Comparison of ENCODE assay signal across 14 cellular contexts in the genomic region with DNA sequence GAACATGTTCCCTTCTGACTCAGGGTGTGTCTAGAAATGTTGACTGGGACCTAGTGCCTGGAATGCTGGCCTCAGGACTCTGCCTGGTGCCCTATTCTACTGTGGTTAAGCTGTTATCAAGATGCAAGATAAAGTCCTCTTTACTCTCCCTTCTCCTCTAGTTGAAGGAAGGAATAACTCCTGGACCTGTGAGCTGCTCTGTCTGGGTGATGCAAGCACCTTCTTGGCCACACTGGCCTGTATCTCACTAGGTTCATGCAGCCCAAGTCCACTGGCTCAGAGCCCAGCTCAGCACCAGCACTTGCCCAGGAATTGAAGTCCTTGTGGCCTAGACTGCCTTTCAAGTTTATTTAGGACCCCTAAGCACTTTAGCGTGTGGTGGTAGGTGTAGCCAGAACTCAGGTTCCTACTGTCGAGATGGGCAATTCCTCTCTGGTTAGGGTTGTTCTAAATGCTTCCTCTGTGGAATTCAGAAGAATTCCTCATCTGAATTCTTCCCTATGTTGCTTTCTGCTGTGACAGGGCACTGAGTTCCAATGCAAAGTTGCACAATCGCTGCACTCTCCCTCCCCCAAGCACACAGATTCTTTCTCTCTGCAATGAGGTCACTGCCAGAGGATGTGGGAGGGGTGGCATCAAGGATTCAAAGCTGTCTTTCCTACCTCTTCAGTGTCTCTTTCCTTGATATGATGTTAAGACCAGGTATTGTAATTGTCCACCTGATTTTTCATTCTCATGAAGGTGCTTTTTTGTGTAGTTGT. TPM values are rescaled to one million over a fixed set of nuclear protein-coding genes. Genes with fewer than 3 reads are reported as not detected.
DNase-seq lines count a peak whose midpoint lies in the region; ATAC-seq and TF ChIP-seq lines count a peak whose summit lies in the region.
"Had no signal": no experiment of that assay in that cellular context is flagged by ENCODE, and none has a peak within 500 bp of the region (broad histone marks: within the 10 kb centered on the region; RNA-seq: fewer than 3 reads in every experiment).

No MANE protein-coding gene starts in this region.

- peak in 7 of 8 donors; percentile 28 to 90 (median 67) for ATAC-seq in heart right ventricle
- ATAC-seq in gastrocnemius medialis, result peak; percentile 88 to 89
- ATAC-seq in activated naive CD8-positive, alpha-beta T cell treated with anti-CD3 and anti-CD28 coated beads, Interleukin-2, amount 50 U/mL, for 24 hours, result no peak

- peak; percentile 81 for DNase-seq in HCEC 1CT
- DNase-seq in amniotic stem cell (lab: John Stamatoyannopoulos, UW), result peak; percentile 27
- DNase-seq in heart right ventricle, result peak in 1 of 2 donors; percentile 42
- DNase-seq in gastrocnemius medialis, result peak; percentile 33 to 59
- no peak for DNase-seq in NCI-H82 treated with DMSO at 0.1 percent for 48 hours (lab: John Stamatoyannopoulos, UW; ENCODE audit: unreplicated experiment)
- no peak for DNase-seq in spleen
- no peak for DNase-seq in WERI-Rb-1
- no peak for DNase-seq in activated naive CD8-positive, alpha-beta T cell treated with anti-CD3 and anti-CD28 coated beads, Interleukin-2, amount 50 U/mL, for 24 hours
- DNase-seq: activated CD4-positive, CD25-positive, alpha-beta regulatory T cell treated with anti-CD3 and anti-CD28 coated beads, Interleukin-2, amount 50 U/mL, for 72 hours; MM.1S; NCI-H526; stimulated activated CD8-positive, alpha-beta memory T cell treated with anti-CD3 and anti-CD28 coated beads, Interleukin-4, amount 100 ng/mL, for 48 hours had no signal

- H3K9me3 Mint-ChIP-seq in activated naive CD8-positive, alpha-beta T cell treated with anti-CD3 and anti-CD28 coated beads, Interleukin-2, amount 50 U/mL, for 24 hours, result peaks cover 13% of the 10 kb centered on the region

- WGBS in heart right ventricle, 2 donors, result 51 to 56% methylated on average over 3 of the region's 3 CpGs
- WGBS in spleen, 5 donors, result 66 to 81% (median 73%) methylated on average over 3 of the region's 3 CpGs

- H3K4me1 ChIP-seq in heart right ventricle, result peaks cover 0 to 6% (median 0%) of the 10 kb centered on the region in 9 donors
- H3K4me1 ChIP-seq in gastrocnemius medialis, result peaks cover 6 to 10% of the 10 kb centered on the region in 2 donors
- H3K4me1 ChIP-seq in spleen, result no peaks in the 10 kb centered on the region

- H3K27ac Mint-ChIP-seq in activated naive CD8-positive, alpha-beta T cell treated with anti-CD3 and anti-CD28 coated beads, Interleukin-2, amount 50 U/mL, for 24 hours, result no peak overlapping the region
- H3K27ac Mint-ChIP-seq: dendritic cell treated with granulocyte-macrophage colony-stimulating factor and Interleukin-4, amounts not matched to agents 40 ng/mL and 50 ng/mL, for 4 days had no signal

- H3K4me3 Mint-ChIP-seq in activated naive CD8-positive, alpha-beta T cell treated with anti-CD3 and anti-CD28 coated beads, Interleukin-2, amount 50 U/mL, for 24 hours, result no peak overlapping the region
- H3K4me3 Mint-ChIP-seq: dendritic cell treated with granulocyte-macrophage colony-stimulating factor and Interleukin-4, amounts not matched to agents 40 ng/mL and 50 ng/mL, for 4 days had no signal

- in situ Hi-C loops in gastrocnemius medialis (cut with MboI; ENCODE audit: low sequenced_read_pairs in 4 of 4), result no loop called here

- H3K27ac ChIP-seq in heart right ventricle, result peak overlapping the region in 1 of 10 donors; percentile 34
- H3K27ac ChIP-seq in gastrocnemius medialis, result peak overlapping the region; percentile 42 to 64 (median 56)
- H3K27ac ChIP-seq in spleen, result peak overlapping the region in 1 of 8 donors; percentile 21
- H3K27ac ChIP-seq in WERI-Rb-1, result no peak overlapping the region

- no peaks in the 10 kb centered on the region for H3K36me3 ChIP-seq in heart right ventricle
- H3K36me3 ChIP-seq in gastrocnemius medialis, result no peaks in the 10 kb centered on the region
- no peaks in the 10 kb centered on the region for H3K36me3 ChIP-seq in spleen
- no peaks in the 10 kb centered on the region for H3K36me3 ChIP-seq in WERI-Rb-1

- no peaks in the 10 kb centered on the region for H3K27me3 Mint-ChIP-seq in activated naive CD8-positive, alpha-beta T cell treated with anti-CD3 and anti-CD28 coated beads, Interleukin-2, amount 50 U/mL, for 24 hours
- H3K27me3 Mint-ChIP-seq: dendritic cell treated with granulocyte-macrophage colony-stimulating factor and Interleukin-4, amounts not matched to agents 40 ng/mL and 50 ng/mL, for 4 days had no signal

- no peaks in the 10 kb centered on the region for H3K36me3 Mint-ChIP-seq in activated naive CD8-positive, alpha-beta T cell treated with anti-CD3 and anti-CD28 coated beads, Interleukin-2, amount 50 U/mL, for 24 hours (ENCODE audit: low read depth)

- TF ChIP-seq POLR2A in gastrocnemius medialis (IDR thresholded peaks at IDR 0.05) (no peak), spleen (IDR thresholded peaks at IDR 0.05) (no peak)

- H3K4me1 Mint-ChIP-seq in activated naive CD8-positive, alpha-beta T cell treated with anti-CD3 and anti-CD28 coated beads, Interleukin-2, amount 50 U/mL, for 24 hours, result no peaks in the 10 kb centered on the region

- H3K27me3 ChIP-seq in heart right ventricle (no peaks in the 10 kb centered on the region), gastrocnemius medialis (no peaks in the 10 kb centered on the region), spleen (replicated peaks in 1 of 7) (no peaks in the 10 kb centered on the region), WERI-Rb-1 (ENCODE audit: insufficient read depth, low read depth, severe bottlenecking) (no peaks in the 10 kb centered on the region)

- H3K9me3 ChIP-seq in heart right ventricle, result peaks cover 0 to 11% (median 0%) of the 10 kb centered on the region in 11 donors
- no peaks in the 10 kb centered on the region for H3K9me3 ChIP-seq in gastrocnemius medialis
- peaks cover 0 to 29% (median 11%) of the 10 kb centered on the region in 8 donors for H3K9me3 ChIP-seq in spleen
- H3K9me3 ChIP-seq in WERI-Rb-1 (ENCODE audit: severe bottlenecking), result no peaks in the 10 kb centered on the region

- intact Hi-C loops in heart right ventricle (cut with DNase I) (no loop called here), gastrocnemius medialis (cut with DNase I; ENCODE audit: low total_unique reads) (no loop called here), spleen (cut with DNase I; ENCODE audit: low total_unique reads) (no loop called here)

- TF ChIP-seq CTCF in heart right ventricle (IDR thresholded peaks at IDR 0.05), result no peak
- TF ChIP-seq CTCF in gastrocnemius medialis (IDR thresholded peaks at IDR 0.05 in 4 of 5, conservative IDR thresholded peaks at IDR 0.05 in 1 of 5), result no peak
- no peak for TF ChIP-seq CTCF in spleen (IDR thresholded peaks at IDR 0.05 in 8 of 11, conservative IDR thresholded peaks at IDR 0.05 in 3 of 11)
- TF ChIP-seq CTCF in WERI-Rb-1 (IDR thresholded peaks at IDR 0.05; ENCODE audit: low read depth, low read length), result no peak

- H3K4me3 ChIP-seq in heart right ventricle, result no peak overlapping the region
- no peak overlapping the region for H3K4me3 ChIP-seq in gastrocnemius medialis
- H3K4me3 ChIP-seq in spleen, result no peak overlapping the region
- no peak overlapping the region for H3K4me3 ChIP-seq in WERI-Rb-1 (ENCODE audit: low read depth, low read length)

RNA-seq across cellular contexts. Expression of a gene that starts 54.7 kb away (rescaled TPM):
- not detected for total RNA-seq in heart right ventricle
- polyA plus RNA-seq in heart right ventricle, result not detected
- total RNA-seq in gastrocnemius medialis, result not detected
- not detected for total RNA-seq in spleen
- not detected for polyA plus RNA-seq in spleen
- total RNA-seq: SK-MEL-5 had no signal

Comparison
In these comparisons a context has a peak if more than half of its experiments do, and no peak if none do; other contexts are left out.
1. DNase-seq: peak in HCEC 1CT (single experiment), amniotic stem cell (single experiment) and gastrocnemius medialis (2 of 2); none in NCI-H82 treated with DMSO at 0.1 percent for 48 hours (single experiment), spleen (single experiment), WERI-Rb-1 (single experiment) and activated naive CD8-positive, alpha-beta T cell treated with anti-CD3 and anti-CD28 coated beads, Interleukin-2, amount 50 U/mL, for 24 hours (single experiment).